ENCODE assay signal across 1 cellular context in genomic region chr22:25741692-25742626, GRCh38.
TF ChIP-seq lines count a peak whose summit lies in the region.

Gene MYO18B (plus strand): TSS chr22:25742188. CDS start chr22:25761093, 18,905 bp downstream.

TF ChIP-seq in K562, 482 proteins besides CTCF, POLR2A, EP300 and RAD21 (continued from another document and continues in another):
- no peak for TF ChIP-seq SAFB (IDR thresholded peaks at IDR 0.05; ENCODE audit: borderline replicate concordance, low read depth, low read length)
- no peak for TF ChIP-seq U2AF2 (optimal IDR thresholded peaks at IDR 0.05; ENCODE audit: low read depth, low read length)
- TF ChIP-seq SRF (CRISPR knock-in tag; IDR thresholded peaks at IDR 0.05), result peak in 1 of 2 experiments; percentile 94; a peak in 2 of 4 replicates
- TF ChIP-seq PPARD (CRISPR knock-in tag; IDR thresholded peaks at IDR 0.05), result no peak
- no peak for TF ChIP-seq HNRNPH1 (optimal IDR thresholded peaks at IDR 0.05; ENCODE audit: low read depth, low read length)
- no peak for TF ChIP-seq POLR3G (IDR thresholded peaks at IDR 0.05; ENCODE audit: extremely low read depth, insufficient read length, insufficient replicate concordance)
- TF ChIP-seq SAFB2 (IDR thresholded peaks at IDR 0.05; ENCODE audit: borderline replicate concordance, low read depth, low read length, severe bottlenecking), result no peak
- peak; percentile 60 for TF ChIP-seq TAF9B (IDR thresholded peaks at IDR 0.05; ENCODE audit: partially characterized antibody)
- no peak for TF ChIP-seq DLX4 (CRISPR knock-in tag; IDR thresholded peaks at IDR 0.05)
- TF ChIP-seq SETDB1 (IDR thresholded peaks at IDR 0.05; ENCODE audit: low read length), result no peak
- TF ChIP-seq CSDE1 (IDR thresholded peaks at IDR 0.05), result no peak
- TF ChIP-seq TRIM28 (IDR thresholded peaks at IDR 0.05), result no peak
- TF ChIP-seq ID3 (CRISPR knock-in tag; IDR thresholded peaks at IDR 0.05), result no peak
- TF ChIP-seq ID3 (tag; IDR thresholded peaks at IDR 0.05), result 0 out of 2 replicates have a peak, but pooled peaks have one; percentile 44
- no peak for TF ChIP-seq ZNF778 (CRISPR knock-in tag; IDR thresholded peaks at IDR 0.05)
- no peak for TF ChIP-seq GTF2F1 (IDR thresholded peaks at IDR 0.05; ENCODE audit: low read depth, low read length)
- TF ChIP-seq TEAD1 (CRISPR knock-in tag; IDR thresholded peaks at IDR 0.05), result peak; percentile 39 to 88; a peak in 3 of 4 replicates
- TF ChIP-seq ZFP30 (CRISPR knock-in tag; IDR thresholded peaks at IDR 0.05; ENCODE audit: borderline replicate concordance), result no peak
- peak; percentile 76 for TF ChIP-seq KLF16 (IDR thresholded peaks at IDR 0.05)
- TF ChIP-seq ATF1 (CRISPR knock-in tag; IDR thresholded peaks at IDR 0.05), result no peak
- peak; percentile 49 for TF ChIP-seq ATF1 (tag; IDR thresholded peaks at IDR 0.05)
- TF ChIP-seq ARID4B (CRISPR knock-in tag; IDR thresholded peaks at IDR 0.05), result no peak
- TF ChIP-seq ZBTB40 (IDR thresholded peaks at IDR 0.05), result no peak
- TF ChIP-seq ZBTB40 (CRISPR knock-in tag; IDR thresholded peaks at IDR 0.05), result no peak
- peak; percentile 40 to 79; a peak in 3 of 4 replicates for TF ChIP-seq MAZ (CRISPR knock-in tag; conservative IDR thresholded peaks at IDR 0.05 in 1 of 2, IDR thresholded peaks at IDR 0.05 in 1 of 2)
- TF ChIP-seq NBN (IDR thresholded peaks at IDR 0.05; ENCODE audit: low read depth), result no peak; the same call in 1 of the 2 replicates
- TF ChIP-seq TGIF2 (CRISPR knock-in tag; IDR thresholded peaks at IDR 0.05), result no peak
- no peak for TF ChIP-seq ARID2 (IDR thresholded peaks at IDR 0.05)
- no peak for TF ChIP-seq REST (CRISPR knock-in tag; IDR thresholded peaks at IDR 0.05; ENCODE audit: low read depth)
- peak in 1 of 2 experiments; percentile 56; a peak in 2 of 4 replicates for TF ChIP-seq FOXK2 (conservative IDR thresholded peaks at IDR 0.05 in 1 of 2, IDR thresholded peaks at IDR 0.05 in 1 of 2; ENCODE audit: low read depth in 2 of 2)
- TF ChIP-seq CCAR2 (IDR thresholded peaks at IDR 0.05; ENCODE audit: low read depth, low read length), result no peak
- TF ChIP-seq HOMEZ (CRISPR knock-in tag; IDR thresholded peaks at IDR 0.05), result no peak
- TF ChIP-seq E2F6 (IDR thresholded peaks at IDR 0.05; ENCODE audit: borderline replicate concordance in 1 of 2, extremely low read depth in 1 of 2, insufficient read depth in 1 of 2, insufficient read length in 1 of 2, low read depth in 1 of 2, low read length in 1 of 2, poor library complexity in 1 of 2, severe bottlenecking in 1 of 2), result peak; percentile 82 to 85
- no peak for TF ChIP-seq RBM22 (IDR thresholded peaks at IDR 0.05; ENCODE audit: low read depth, low read length, poor library complexity, severe bottlenecking)
- no peak for TF ChIP-seq ARHGAP35 (IDR thresholded peaks at IDR 0.05; ENCODE audit: partially characterized antibody)
- no peak for TF ChIP-seq MYBL2 (IDR thresholded peaks at IDR 0.05; ENCODE audit: low read depth)
- TF ChIP-seq MYBL2 (CRISPR knock-in tag; IDR thresholded peaks at IDR 0.05; ENCODE audit: borderline replicate concordance), result no peak
- TF ChIP-seq GTF2E2 (tag; IDR thresholded peaks at IDR 0.05), result peak; percentile 48; the same call in 1 of the 2 replicates
- no peak for TF ChIP-seq CHCHD3 (CRISPR knock-in tag; IDR thresholded peaks at IDR 0.05)
- no peak for TF ChIP-seq HNRNPLL (IDR thresholded peaks at IDR 0.05; ENCODE audit: low read depth, low read length, poor library complexity, severe bottlenecking)
